1 cellular context compared by ENCODE assay signal in genomic region chr18:23097016-23097415, GRCh38. TPM values are rescaled to one million over a fixed set of nuclear protein-coding genes. Genes with fewer than 3 reads are reported as not detected.
"Had no signal": no experiment of that assay in that cellular context is flagged by ENCODE, and none has a peak within 500 bp of the region (broad histone marks: within the 10 kb centered on the region; RNA-seq: fewer than 3 reads in every experiment).

No MANE protein-coding gene starts in this region.

RNA-seq across cellular contexts. Expression of gene CABLES1, which starts 38.3 kb away (rescaled TPM):
- polyA plus RNA-seq: naive thymus-derived CD4-positive, alpha-beta T cell had no signal
